In genomic region chr21:36156815-36157670, GRCh38 we compare ENCODE assay signal across 8 cellular contexts. TPM values are rescaled to one million over a fixed set of nuclear protein-coding genes. Genes with fewer than 3 reads are reported as not detected.
DNase-seq lines count a peak whose midpoint lies in the region; ATAC-seq and TF ChIP-seq lines count a peak whose summit lies in the region.

TSS of gene DOP1B (plus strand) at chr21:36156824. CDS start at chr21:36164734, 7,910 bp downstream.

- H3K4me1 ChIP-seq in BE2C (peaks cover 5% of the 10 kb centered on the region), mammary epithelial cell (ENCODE audit: insufficient read depth, low read length) (peaks cover 13% of the 10 kb centered on the region)

- peak; percentile 3 for ATAC-seq in GM19043 (IDR thresholded peaks at IDR 0.05; ENCODE audit: low read depth, unreplicated experiment)
- ATAC-seq in HG03196 (IDR thresholded peaks at IDR 0.05; ENCODE audit: unreplicated experiment), result peak; percentile 13

- no TSS peak for BruUV-seq in mammary epithelial cell (replicated peaks; lab: Mats Ljungman, UMichigan)

- H3K4me3 ChIP-seq in BE2C (ENCODE audit: low read depth, low read length), result peak within 1 kb of the TSS; percentile 59
- H3K4me3 ChIP-seq in mammary epithelial cell (replicated peaks in 1 of 3; ENCODE audit: insufficient read depth in 1 of 3, low read depth in 2 of 3, low read length in 3 of 3), result peak within 1 kb of the TSS; percentile 55 to 94 (median 78)
- peak within 1 kb of the TSS; percentile 76 for H3K4me3 ChIP-seq in kidney epithelial cell (ENCODE audit: low read depth, low read length)

- peak within 1 kb of the TSS; percentile 65 for H3K9ac ChIP-seq in mammary epithelial cell (ENCODE audit: insufficient read depth, low read length)

- DNase-seq in BE2C, result peak; percentile 24
- peak; percentile 37 for DNase-seq in SK-N-DZ (ENCODE audit: low spot score)
- no peak for DNase-seq in mammary epithelial cell
- DNase-seq in kidney epithelial cell (ENCODE audit: low read depth), result no peak
- peak in 2 of 3 experiments; percentile 25 to 28 for DNase-seq in stimulated activated CD4-positive, alpha-beta T cell treated with anti-CD3 and anti-CD28 coated beads, TNF-alpha, amount 100 ng/mL, for 24 hours (ENCODE audit: low read depth in 3 of 3)
- DNase-seq in medulla oblongata (ENCODE audit: extremely low spot score), result no peak

- intact Hi-C loops in mammary epithelial cell (cut with micrococcal nuclease), result loop anchor here (1.0 kb wide), 1 partner anchor 16 kb away; no protein-coding TSS in a partner anchor

- peak within 1 kb of the TSS; percentile 98 for H2AFZ ChIP-seq in mammary epithelial cell (ENCODE audit: low read depth, low read length)

- peak within 1 kb of the TSS; percentile 99 for H3K4me2 ChIP-seq in mammary epithelial cell (ENCODE audit: insufficient read depth, low read depth, low read length)

- peak within 1 kb of the TSS; percentile 58 for H3K27ac ChIP-seq in mammary epithelial cell (ENCODE audit: insufficient read depth, low read depth, low read length)

- CTCF ChIA-PET in mammary epithelial cell (lab: Charles Lee; ENCODE audit: low non-redundant PET), result no interaction called here

- no peaks in the 10 kb centered on the region for H3K36me3 ChIP-seq in BE2C
- H3K36me3 ChIP-seq in mammary epithelial cell (ENCODE audit: insufficient read depth, low read length), result no peaks in the 10 kb centered on the region
- H3K36me3 ChIP-seq in kidney epithelial cell (ENCODE audit: control insufficient read depth, insufficient read depth, low read length), result no peaks in the 10 kb centered on the region

- H3K9me3 ChIP-seq in BE2C (no peaks in the 10 kb centered on the region), mammary epithelial cell (replicated peaks; ENCODE audit: insufficient read depth, low read length) (no peaks in the 10 kb centered on the region)

- peaks cover 4% of the 10 kb centered on the region for H3K79me2 ChIP-seq in mammary epithelial cell (ENCODE audit: insufficient read depth, low read length)

- in situ Hi-C loops in mammary epithelial cell (cut with MboI; ENCODE audit: low sequenced_read_pairs in 2 of 2), result loop anchor here in 1 of 2 donors (5.0 kb wide), 1 partner anchor 50 kb away; no protein-coding TSS in a partner anchor

- TF ChIP-seq CTCF in BE2C (IDR thresholded peaks at IDR 0.05; ENCODE audit: low read depth, low read length), result no peak
- no peak for TF ChIP-seq CTCF in mammary epithelial cell (conservative IDR thresholded peaks at IDR 0.05 in 1 of 2, IDR thresholded peaks at IDR 0.05 in 1 of 2; ENCODE audit: extremely low read depth in 1 of 2, insufficient read depth in 1 of 2, low read depth in 1 of 2, low read length in 2 of 2)
- no peak for TF ChIP-seq CTCF in kidney epithelial cell (IDR thresholded peaks at IDR 0.05; ENCODE audit: insufficient read depth, low read length, poor library complexity, severe bottlenecking)

- dilution Hi-C loops in mammary epithelial cell (cut with HindIII; ENCODE audit: low sequenced_read_pairs), result no loop called here

- 9% methylated on average over 20 of the region's 83 CpGs for WGBS in mammary epithelial cell (ENCODE audit: low coverage, missing lambda C conversion rate)

- H4K20me1 ChIP-seq in mammary epithelial cell (ENCODE audit: insufficient read depth, low read length), result no peaks in the 10 kb centered on the region

- H3K27me3 ChIP-seq in BE2C (peaks cover 17% of the 10 kb centered on the region), mammary epithelial cell (ENCODE audit: insufficient read depth, low read length) (no peaks in the 10 kb centered on the region), kidney epithelial cell (ENCODE audit: control insufficient read depth, insufficient read depth, low read length) (no peaks in the 10 kb centered on the region)

RNA-seq across cellular contexts. Expression of gene DOP1B, which starts in this region (rescaled TPM):
- polyA plus RNA-seq in BE2C (2012; ENCODE audit: insufficient read depth, insufficient read length, low read depth), result 0.32 TPM
- 5.4 and 7.7 TPM in 2 replicates for polyA plus RNA-seq in SK-N-DZ (2014; cell fraction: cytosol; rRNA removed)
- polyA plus RNA-seq in SK-N-DZ (2014; cell fraction: nucleus; rRNA removed), result 2.1 and 3.5 TPM in 2 replicates
- total RNA-seq in mammary epithelial cell (10 to 100 TPM; 10.4 to 16.2 TPM), kidney epithelial cell (31.5 and 37.0 TPM in 2 replicates)
- polyA plus RNA-seq in mammary epithelial cell, result 4.1 TPM
- polyA minus RNA-seq in mammary epithelial cell, result 11.2 TPM

Comparison
In these comparisons a context has a peak if more than half of its experiments do, and no peak if none do; other contexts are left out.
1. DNase-seq: peak in BE2C (single experiment), SK-N-DZ (single experiment) and stimulated activated CD4-positive, alpha-beta T cell treated with anti-CD3 and anti-CD28 coated beads, TNF-alpha, amount 100 ng/mL, for 24 hours (2 of 3); none in mammary epithelial cell (single experiment), kidney epithelial cell (single experiment) and medulla oblongata (single experiment).
2. Peak in every context shown above with its lines, with median percentiles within 50 percentile points of each other: H3K4me3 ChIP-seq.